9 cellular contexts compared by ENCODE assay signal in genomic region chr3:114746502-114746901, GRCh38.
DNase-seq lines count a peak whose midpoint lies in the region; ATAC-seq and TF ChIP-seq lines count a peak whose summit lies in the region.
"Had no signal": no experiment of that assay in that cellular context is flagged by ENCODE, and none has a peak within 500 bp of the region (broad histone marks: within the 10 kb centered on the region; RNA-seq: fewer than 3 reads in every experiment).

No MANE protein-coding gene starts in this region.

- H3K27me3 Mint-ChIP-seq in Caco-2 (ENCODE audit: insufficient read depth, unreplicated experiment) = no peaks in the 10 kb centered on the region
- H3K27me3 Mint-ChIP-seq in nephron progenitor cell (ENCODE audit: low read depth, poor library complexity) = no peaks in the 10 kb centered on the region

- no TSS peak for BruUV-seq in Caco-2 (replicated peaks; lab: Mats Ljungman, UMichigan)

- ATAC-seq in HG02610 (IDR thresholded peaks at IDR 0.05; ENCODE audit: unreplicated experiment) (peak; percentile 62), GM21367 (IDR thresholded peaks at IDR 0.05; ENCODE audit: unreplicated experiment) (no peak)

- intact Hi-C loops in Caco-2 (cut with micrococcal nuclease; ENCODE audit: unreplicated experiment) = no loop called here

- H3K9me3 Mint-ChIP-seq in Caco-2 (ENCODE audit: unreplicated experiment) = peaks cover 10% of the 10 kb centered on the region
- H3K9me3 Mint-ChIP-seq in nephron progenitor cell = no peaks in the 10 kb centered on the region

- H3K27ac Mint-ChIP-seq in Caco-2 (ENCODE audit: unreplicated experiment) (peak overlapping the region; percentile 86), nephron progenitor cell (peak overlapping the region; percentile 62)

- no peak for DNase-seq in Caco-2
- DNase-seq in caudate nucleus (lab: John Stamatoyannopoulos, UW) = no peak
- no peak for DNase-seq in nephron progenitor cell
- DNase-seq in SW 1271 (lab: John Stamatoyannopoulos, UW) = no peak
- DNase-seq in stimulated activated CD8-positive, alpha-beta memory T cell treated with anti-CD3 and anti-CD28 coated beads, Interleukin-4, amount 100 ng/mL, for 48 hours = no peak
- DNase-seq in Karpas-422 = no peak
- DNase-seq: cerebellar nuclear complex had no signal

- H3K9ac ChIP-seq in Karpas-422 (ENCODE audit: low read length) = no peak overlapping the region

- peaks cover 16% of the 10 kb centered on the region for H3K4me1 Mint-ChIP-seq in Caco-2 (ENCODE audit: low read depth, unreplicated experiment)
- no peaks in the 10 kb centered on the region for H3K4me1 Mint-ChIP-seq in nephron progenitor cell

- no peak overlapping the region for H2AFZ ChIP-seq in Karpas-422 (ENCODE audit: low read length)

- peaks cover 8% of the 10 kb centered on the region for H3K36me3 Mint-ChIP-seq in Caco-2 (ENCODE audit: insufficient read depth, unreplicated experiment)
- H3K36me3 Mint-ChIP-seq in nephron progenitor cell (ENCODE audit: low read depth) = no peaks in the 10 kb centered on the region

- H3K36me3 ChIP-seq in Caco-2 (ENCODE audit: control insufficient read depth, insufficient read depth, low read length) (no peaks in the 10 kb centered on the region), Karpas-422 (ENCODE audit: insufficient read depth, low read length) (no peaks in the 10 kb centered on the region)

- H3K4me3 ChIP-seq in Caco-2 (ENCODE audit: low read depth, low read length) = no peak overlapping the region
- no peak overlapping the region for H3K4me3 ChIP-seq in Karpas-422 (ENCODE audit: low read length)

- TF ChIP-seq CTCF in Caco-2 (IDR thresholded peaks at IDR 0.05; ENCODE audit: insufficient read depth in 1 of 2, low read depth in 1 of 2, low read length in 1 of 2, severe bottlenecking in 1 of 2, unreplicated experiment in 1 of 2) (no peak), nephron progenitor cell (IDR thresholded peaks at IDR 0.05) (no peak)

- H3K4me3 Mint-ChIP-seq in Caco-2 (ENCODE audit: unreplicated experiment) (peak overlapping the region; percentile 80), nephron progenitor cell (no peak overlapping the region)

- no peaks in the 10 kb centered on the region for H4K20me1 ChIP-seq in Karpas-422 (ENCODE audit: insufficient read depth, low read depth, low read length)

- H3K27ac ChIP-seq in caudate nucleus (ENCODE audit: low read depth, low read length) (peak overlapping the region; percentile 40), Karpas-422 (ENCODE audit: low read length) (no peak overlapping the region)

- POLR2A ChIA-PET in Caco-2 (lab: Charles Lee) = no interaction called here

- CTCF ChIA-PET in Caco-2 (lab: Charles Lee) = no interaction called here

- H3K27me3 ChIP-seq in Caco-2 (replicated peaks; ENCODE audit: control insufficient read depth, insufficient read depth, low read length) (no peaks in the 10 kb centered on the region), Karpas-422 (ENCODE audit: low read length) (no peaks in the 10 kb centered on the region)

- H3K4me1 ChIP-seq in Caco-2 (peaks cover 29% of the 10 kb centered on the region), Karpas-422 (ENCODE audit: low read length) (no peaks in the 10 kb centered on the region)

- H3K79me2 ChIP-seq in Karpas-422 (ENCODE audit: low read length) = no peaks in the 10 kb centered on the region

- H3K9me3 ChIP-seq in Caco-2 (no peaks in the 10 kb centered on the region), Karpas-422 (ENCODE audit: low read length) (no peaks in the 10 kb centered on the region)

- H3K9me2 ChIP-seq in Karpas-422 (replicated peaks; ENCODE audit: insufficient read depth, low read length) = no peaks in the 10 kb centered on the region

- no peak overlapping the region for H3K4me2 ChIP-seq in Karpas-422 (ENCODE audit: low read depth, low read length, poor library complexity, severe bottlenecking)
